8 cellular contexts compared by ENCODE assay signal in genomic region chr11:34692299-34692698, GRCh38.
DNase-seq lines count a peak whose midpoint lies in the region; ATAC-seq, FAIRE-seq and TF ChIP-seq lines count a peak whose summit lies in the region.
"Not testable (repeated sequence)": the region's sequence is repeated elsewhere in the genome, so short reads cannot be mapped to it uniquely, and the experiment has no call there.

No MANE protein-coding gene starts in this region.

- H3K27me3 Mint-ChIP-seq in H9 (ENCODE audit: low read depth); WTC11 (ENCODE audit: low read depth); nephron (ENCODE audit: low read depth); type B pancreatic cell: not testable (repeated sequence)

- not testable (repeated sequence) for H2BK5ac ChIP-seq in H9 (ENCODE audit: insufficient read length, low read length); H1 (ENCODE audit: low read depth, low read length)

- not testable (repeated sequence) for TF ChIP-seq CTCF in H9 (conservative IDR thresholded peaks at IDR 0.05); WTC11 (IDR thresholded peaks at IDR 0.05); H1 (IDR thresholded peaks at IDR 0.05; ENCODE audit: control extremely low read depth in 1 of 3, insufficient read depth in 1 of 3, low read depth in 1 of 3, low read length in 3 of 3); cardiac muscle cell (IDR thresholded peaks at IDR 0.05; ENCODE audit: low read depth, low read length); nephron (IDR thresholded peaks at IDR 0.05; ENCODE audit: unreplicated experiment in 3 of 3); type B pancreatic cell (conservative IDR thresholded peaks at IDR 0.05)

- H3K14ac ChIP-seq in H9 (ENCODE audit: insufficient read depth, low read length); H1 (ENCODE audit: insufficient read length): not testable (repeated sequence)

- not testable (repeated sequence) for DNase-seq in H9; cardiac muscle cell (ENCODE audit: low read depth in 1 of 2, low spot score in 1 of 2); type B pancreatic cell (ENCODE audit: extremely low spot score, unreplicated experiment)
- peak; percentile 70 for DNase-seq in WTC11 (ENCODE audit: low spot score)
- DNase-seq in H1 (ENCODE audit: low read depth in 1 of 2, low spot score in 2 of 2), result peak in 1 of 2 experiments; percentile 60

- H3K9ac ChIP-seq in H9 (ENCODE audit: extremely low read depth, insufficient read length, low read length), result not testable (repeated sequence)
- peak overlapping the region in 2 of 4 experiments; percentile 34 to 78; a peak in 3 of 7 replicates for H3K9ac ChIP-seq in H1 (replicated peaks in 1 of 4; ENCODE audit: extremely low read depth in 1 of 4, low read depth in 3 of 4, low read length in 3 of 4)

- H2BK20ac ChIP-seq in H9 (ENCODE audit: low read depth, low read length, poor library complexity, severe bottlenecking); H1 (ENCODE audit: low read length): not testable (repeated sequence)

- WGBS in H9 (ENCODE audit: extremely low coverage, insufficient read length, low lambda C conversion rate), result no CpG with 5 or more reads among the region's 26 CpGs
- WGBS in H1 (ENCODE audit: extremely low coverage in 1 of 2, insufficient coverage in 1 of 2, insufficient read length in 1 of 2, insufficient replicate concordance in 2 of 2, low coverage in 1 of 2, low lambda C conversion rate in 2 of 2, missing lambda C conversion rate in 1 of 2), 2 experiments, result 39% methylated on average over 6 of the region's 26 CpGs; no CpG with 5 or more reads in 1 of the 2 experiments

- not testable (repeated sequence) for FAIRE-seq in H1 (lab: Jason Lieb, UNC)

- H3K4ac ChIP-seq in H9 (ENCODE audit: low read depth, low read length); H1 (replicated peaks; ENCODE audit: insufficient read length, low read depth, low read length): not testable (repeated sequence)

- not testable (repeated sequence) for H3K4me1 ChIP-seq in H9 (ENCODE audit: insufficient read depth, low read length); H1 (replicated peaks in 1 of 4; ENCODE audit: control insufficient read depth in 3 of 4, insufficient read depth in 4 of 4, low read length in 3 of 4); cardiac muscle cell (ENCODE audit: low read depth); neuron (ENCODE audit: insufficient read depth, low read length)

- not testable (repeated sequence) for H3K36me3 ChIP-seq in H1 (ENCODE audit: control insufficient read depth in 2 of 4, insufficient read depth in 4 of 4, low read length in 3 of 4); cardiac muscle cell; neuron (ENCODE audit: insufficient read depth, low read length)

- H3K4me3 Mint-ChIP-seq in H9 (peak overlapping the region; percentile 83 to 91), WTC11 (peak overlapping the region; percentile 81), nephron (peak overlapping the region; percentile 81 to 95 (median 92)), type B pancreatic cell (peak overlapping the region; percentile 85)

- POLR2A ChIA-PET in WTC11 (lab: Charles Lee); H1 (lab: Charles Lee; ENCODE audit: partially characterized antibody): not testable (repeated sequence)

- H3K4me3 ChIP-seq in H1 (ENCODE audit: extremely low read depth in 1 of 4, insufficient read depth in 2 of 4, low read depth in 3 of 4, low read length in 4 of 4), result peak overlapping the region; percentile 45 to 82 (median 57); a peak in 7 of 8 replicates
- H3K4me3 ChIP-seq in cardiac muscle cell, result peak overlapping the region; percentile 77
- H3K4me3 ChIP-seq in iPS-18c (ENCODE audit: insufficient read depth, low read depth, low read length), result peak overlapping the region; percentile 44; the same call in 1 of the 2 replicates
- peak overlapping the region; percentile 75 for H3K4me3 ChIP-seq in neuron (ENCODE audit: low read length)

- not testable (repeated sequence) for H3K56ac ChIP-seq in H9 (ENCODE audit: insufficient read length, low read depth, low read length); H1 (replicated peaks; ENCODE audit: insufficient read length, low read depth, low read length)

- not testable (repeated sequence) for H3K27ac ChIP-seq in H9 (ENCODE audit: insufficient read length, low read depth, low read length)
- H3K27ac ChIP-seq in H1 (ENCODE audit: low read depth, low read length) (0 out of 2 replicates have a peak overlapping the region, but pooled peaks have one; percentile 63), cardiac muscle cell (peak overlapping the region; percentile 93)

- H4K8ac ChIP-seq in H9 (replicated peaks; ENCODE audit: insufficient read length, low read depth, low read length); H1 (ENCODE audit: extremely low read depth, insufficient read depth, low read length): not testable (repeated sequence)

- not testable (repeated sequence) for H4K5ac ChIP-seq in H9 (ENCODE audit: insufficient read length, low read depth, low read length); H1 (ENCODE audit: insufficient read length, low read depth, low read length)

- not testable (repeated sequence) for H3K9me3 ChIP-seq in H9 (ENCODE audit: control insufficient read depth, low read depth, low read length); H1 (ENCODE audit: insufficient read depth in 2 of 2, low read depth in 1 of 2, low read length in 1 of 2); cardiac muscle cell (ENCODE audit: low read depth); iPS-18c (ENCODE audit: control insufficient read depth, insufficient read depth, low read length); neuron (ENCODE audit: low read length)

- H3K18ac ChIP-seq in H9 (ENCODE audit: insufficient read length, low read depth, low read length); H1 (ENCODE audit: extremely low read depth, low read length): not testable (repeated sequence)

- not testable (repeated sequence) for H3K4me2 ChIP-seq in H9 (ENCODE audit: insufficient read depth, insufficient read length, low read length); H1 (ENCODE audit: insufficient read depth in 1 of 2, low read depth in 2 of 2, low read length in 2 of 2)

- CTCF ChIA-PET in WTC11 (lab: Charles Lee), result not testable (repeated sequence)
- CTCF ChIA-PET in H1 (lab: Charles Lee; ENCODE audit: partially characterized antibody), result interaction anchor here (0.6 kb wide), 1 partner anchor 1656 kb away, joined by 3 read pairs; no protein-coding TSS in a partner anchor

- H3K79me1 ChIP-seq in H9 (ENCODE audit: insufficient read depth, low read depth, low read length, poor library complexity, severe bottlenecking); H1 (ENCODE audit: low read depth, low read length): not testable (repeated sequence)

- H3K23me2 ChIP-seq in H9 (ENCODE audit: insufficient read length, low read depth, low read length, poor library complexity, severe bottlenecking); H1 (ENCODE audit: low read depth, low read length): not testable (repeated sequence)

- not testable (repeated sequence) for H2BK12ac ChIP-seq in H9 (ENCODE audit: insufficient read length, low read depth, low read length); H1 (ENCODE audit: low read depth, low read length)

- H3K36me3 Mint-ChIP-seq in H9 (ENCODE audit: insufficient read depth in 1 of 3, low read depth in 3 of 3), result peaks cover 4 to 26% (median 18%) of the 10 kb centered on the region in 3 experiments
- peaks cover 20% of the 10 kb centered on the region for H3K36me3 Mint-ChIP-seq in WTC11
- H3K36me3 Mint-ChIP-seq in nephron (ENCODE audit: low read depth), result peaks cover 32% of the 10 kb centered on the region
- peaks cover 24% of the 10 kb centered on the region for H3K36me3 Mint-ChIP-seq in type B pancreatic cell

- not testable (repeated sequence) for TF ChIP-seq RAD21 in H1 (IDR thresholded peaks at IDR 0.05 in 1 of 2, conservative IDR thresholded peaks at IDR 0.05 in 1 of 2; ENCODE audit: low read depth in 2 of 2, low read length in 2 of 2)

- TF ChIP-seq EP300 in H1 (IDR thresholded peaks at IDR 0.05; ENCODE audit: borderline replicate concordance in 1 of 2, low read depth in 2 of 2, low read length in 2 of 2), result not testable (repeated sequence)

- not testable (repeated sequence) for H3T11ph ChIP-seq in H9 (ENCODE audit: low read length)

- H3K27me3 ChIP-seq in H9 (ENCODE audit: insufficient read depth, low read length); H1 (replicated peaks in 1 of 4; ENCODE audit: control insufficient read depth in 3 of 4, extremely low read depth in 1 of 4, insufficient read depth in 3 of 4, low read length in 3 of 4); cardiac muscle cell; neuron (ENCODE audit: insufficient read depth, low read length): not testable (repeated sequence)

- not testable (repeated sequence) for H3K23ac ChIP-seq in H9 (ENCODE audit: insufficient read length, low read depth, low read length); H1 (ENCODE audit: insufficient read length)

- H4K91ac ChIP-seq in H9 (ENCODE audit: insufficient read length, low read depth, low read length); H1 (replicated peaks; ENCODE audit: insufficient read length, low read length): not testable (repeated sequence)

- not testable (repeated sequence) for H4K20me1 ChIP-seq in H9 (ENCODE audit: control insufficient read depth, insufficient read depth, insufficient read length); H1 (replicated peaks in 1 of 2; ENCODE audit: control insufficient read depth in 1 of 2, insufficient read depth in 2 of 2, low read length in 2 of 2)

- not testable (repeated sequence) for ATAC-seq in WTC11

- TF ChIP-seq POLR2A in H1 (IDR thresholded peaks at IDR 0.05; ENCODE audit: control extremely low read depth in 1 of 2, low read depth in 2 of 2, low read length in 2 of 2), result peak; percentile 45 to 61; a peak in 2 of 3 replicates

- peaks cover 18 to 30% of the 10 kb centered on the region in 2 experiments for H3K4me1 Mint-ChIP-seq in H9
- H3K4me1 Mint-ChIP-seq in WTC11, result peaks cover 20% of the 10 kb centered on the region
- not testable (repeated sequence) for H3K4me1 Mint-ChIP-seq in nephron; type B pancreatic cell (ENCODE audit: unreplicated experiment)

- not testable (repeated sequence) for H2BK120ac ChIP-seq in H9 (ENCODE audit: low read depth, low read length, poor library complexity, severe bottlenecking); H1 (replicated peaks; ENCODE audit: low read depth, low read length)

- not testable (repeated sequence) for H3K79me2 ChIP-seq in H9 (ENCODE audit: insufficient read depth, low read length)
- peaks cover 2 to 46% of the 10 kb centered on the region in 2 experiments; a peak in 3 of 4 replicates for H3K79me2 ChIP-seq in H1 (ENCODE audit: control insufficient read depth in 1 of 2, insufficient read depth in 2 of 2, low read length in 2 of 2)

- H3K9me3 Mint-ChIP-seq in H9 (peaks cover 14 to 19% of the 10 kb centered on the region in 2 experiments; a peak in 4 of 5 replicates), WTC11 (peaks cover 10% of the 10 kb centered on the region), nephron (peaks cover 42% of the 10 kb centered on the region)
- H3K9me3 Mint-ChIP-seq in type B pancreatic cell, result not testable (repeated sequence)

- H2BK15ac ChIP-seq in H9 (ENCODE audit: low read depth, low read length); H1 (ENCODE audit: low read length): not testable (repeated sequence)

- H2AFZ ChIP-seq in H9 (ENCODE audit: low read length); H1 (ENCODE audit: low read length): not testable (repeated sequence)
- H2AFZ ChIP-seq in neuron (ENCODE audit: low read depth, low read length), result peak overlapping the region; percentile 61

- peak overlapping the region in 2 of 3 experiments; percentile 98; a peak in 6 of 7 replicates for H3K27ac Mint-ChIP-seq in H9
- H3K27ac Mint-ChIP-seq in WTC11, result peak overlapping the region; percentile 94
- H3K27ac Mint-ChIP-seq in nephron, result peak overlapping the region; percentile 97 to 99 (median 99)
- peak overlapping the region; percentile 97 for H3K27ac Mint-ChIP-seq in type B pancreatic cell

- not testable (repeated sequence) for H2AK5ac ChIP-seq in H9 (ENCODE audit: insufficient read length, low read length); H1 (ENCODE audit: low read depth, low read length)
